In genomic region chr9:124666642-124667041, GRCh38 we compare ENCODE assay signal across 18 cellular contexts.
DNase-seq lines count a peak whose midpoint lies in the region; ATAC-seq, FAIRE-seq and TF ChIP-seq lines count a peak whose summit lies in the region.
"Had no signal": no experiment of that assay in that cellular context is flagged by ENCODE, and none has a peak within 500 bp of the region (broad histone marks: within the 10 kb centered on the region; RNA-seq: fewer than 3 reads in every experiment).

No MANE protein-coding gene starts in this region.

- H3K36me3 Mint-ChIP-seq in HFFc6 (ENCODE audit: low read depth): peaks cover 25% of the 10 kb centered on the region
- H3K36me3 Mint-ChIP-seq in nephron progenitor cell (ENCODE audit: low read depth): peaks cover 39% of the 10 kb centered on the region
- H3K36me3 Mint-ChIP-seq in stimulated activated memory B cell treated with anti-CD40 and anti-IgM and Interleukin-4, amounts not matched to agents 10 μg/mL and 1 μg/mL and 100 μg/mL, for 72 hours: no peaks in the 10 kb centered on the region

- FAIRE-seq in H54 (lab: Jason Lieb, UNC) (peak; percentile 69), GM12878 (lab: Jason Lieb, UNC) (no peak)
- FAIRE-seq: A204.1, D721Med, G401.6, GM12892 had no signal

- TF ChIP-seq POLR2A in H54 (IDR thresholded peaks at IDR 0.05; ENCODE audit: low read depth, low read length) (no peak), GM12878 (IDR thresholded peaks at IDR 0.05; ENCODE audit: low read depth, low read length) (no peak)

- H3K4me3 ChIP-seq in GM12878: no peak overlapping the region

- no peaks in the 10 kb centered on the region for H3K4me1 ChIP-seq in GM12878 (ENCODE audit: control insufficient read depth, insufficient read depth, low read length)

- SMC1A ChIA-PET in GM12878 (lab: Charles Lee; ENCODE audit: uncharacterized antibody, unreplicated experiment): interaction anchor here (0.8 to 1.3 kb wide), 4 partner anchors 9 to 49 kb away, joined by 3 to 7 read pairs (median 4); no protein-coding TSS in a partner anchor

- intact Hi-C loops in GM12878 (cut with micrococcal nuclease; ENCODE audit: unreplicated experiment): no loop called here

- BruUV-seq in GM12878 (replicated peaks; lab: Mats Ljungman, UMichigan): no TSS peak

- no peak overlapping the region for H2AFZ ChIP-seq in GM12878 (ENCODE audit: control insufficient read depth, low read depth, low read length)

- H3K4me1 Mint-ChIP-seq in HFFc6 (ENCODE audit: low read depth): peaks cover 64% of the 10 kb centered on the region
- peaks cover 50% of the 10 kb centered on the region for H3K4me1 Mint-ChIP-seq in nephron progenitor cell
- H3K4me1 Mint-ChIP-seq in stimulated activated memory B cell treated with anti-CD40 and anti-IgM and Interleukin-4, amounts not matched to agents 10 μg/mL and 1 μg/mL and 100 μg/mL, for 72 hours: no peaks in the 10 kb centered on the region
- H3K4me1 Mint-ChIP-seq: B cell had no signal

- H3K27ac ChIP-seq in GM12878 (ENCODE audit: control insufficient read depth, insufficient read depth): no peak overlapping the region

- H3K4me2 ChIP-seq in GM12878 (ENCODE audit: control insufficient read depth, insufficient read depth): 0 out of 2 replicates have a peak overlapping the region, but pooled peaks have one; percentile 9

- ATAC-seq in GM12878: no peak
- ATAC-seq in stimulated activated memory B cell treated with anti-CD40 and anti-IgM and Interleukin-4, amounts not matched to agents 10 μg/mL and 1 μg/mL and 100 μg/mL, for 72 hours: no peak

- H3K4me3 Mint-ChIP-seq in HFFc6: no peak overlapping the region
- H3K4me3 Mint-ChIP-seq in nephron progenitor cell: no peak overlapping the region
- no peak overlapping the region for H3K4me3 Mint-ChIP-seq in stimulated activated memory B cell treated with anti-CD40 and anti-IgM and Interleukin-4, amounts not matched to agents 10 μg/mL and 1 μg/mL and 100 μg/mL, for 72 hours
- H3K4me3 Mint-ChIP-seq: B cell; CD4-positive, alpha-beta T cell had no signal

- H3K27me3 ChIP-seq in GM12878 (replicated peaks in 1 of 2; ENCODE audit: control insufficient read depth in 2 of 2, insufficient read depth in 2 of 2, low read length in 1 of 2): no peaks in the 10 kb centered on the region

- no peak overlapping the region for H3K9ac ChIP-seq in GM12878 (ENCODE audit: control insufficient read depth, insufficient read depth, low read length)

- peaks cover 0 to 2% of the 10 kb centered on the region in 2 experiments; a peak in 1 of 4 replicates for H3K36me3 ChIP-seq in GM12878 (ENCODE audit: control insufficient read depth in 2 of 2, insufficient read depth in 2 of 2, low read length in 1 of 2)

- POLR2A ChIA-PET in GM12878 (lab: Charles Lee): interaction anchor here (0.9 kb wide), 1 partner anchor 12 kb away, joined by 3 read pairs; no protein-coding TSS in a partner anchor

- RAD21 ChIA-PET in GM12878 (lab: Charles Lee; ENCODE audit: unreplicated experiment): interaction anchor here (1.1 kb wide), 1 partner anchor 49 kb away, joined by 3 read pairs; no protein-coding TSS in a partner anchor

- CTCF ChIA-PET in GM12878 (lab: Yijun Ruan, JAX): interaction anchor here (0.6 to 1.2 kb wide), 4 partner anchors 27 to 187 kb away, joined by 3 to 5 read pairs (median 3); partner anchors contain the start of gene WDR38

- H3K27ac Mint-ChIP-seq in HFFc6 (peak overlapping the region; percentile 33; the same call in 1 of the 2 replicates), nephron progenitor cell (peak overlapping the region; percentile 86)
- H3K27ac Mint-ChIP-seq in stimulated activated memory B cell treated with anti-CD40 and anti-IgM and Interleukin-4, amounts not matched to agents 10 μg/mL and 1 μg/mL and 100 μg/mL, for 72 hours: no peak overlapping the region
- H3K27ac Mint-ChIP-seq: B cell; CD4-positive, alpha-beta T cell had no signal

- H3K9me3 Mint-ChIP-seq in HFFc6 (no peaks in the 10 kb centered on the region), nephron progenitor cell (no peaks in the 10 kb centered on the region)
- no peaks in the 10 kb centered on the region for H3K9me3 Mint-ChIP-seq in stimulated activated memory B cell treated with anti-CD40 and anti-IgM and Interleukin-4, amounts not matched to agents 10 μg/mL and 1 μg/mL and 100 μg/mL, for 72 hours
- H3K9me3 Mint-ChIP-seq: CD4-positive, alpha-beta T cell had no signal

- DNase-seq in H54 (ENCODE audit: insufficient read length, low spot score) (no peak), HFFc6 (no peak), GM12878 (ENCODE audit: low read depth, low spot score) (no peak), nephron progenitor cell (no peak), midbrain (lab: John Stamatoyannopoulos, UW) (no peak)
- no peak for DNase-seq in stimulated activated CD4-positive, alpha-beta T cell treated with anti-CD3 and anti-CD28 coated beads, Interleukin-1b, Interleukin-23, amount 100 ng/mL, for 48 hours
- no peak for DNase-seq in stimulated activated CD4-positive, alpha-beta T cell treated with anti-CD3 and anti-CD28 coated beads, Interleukin-2, amount 100 ng/mL, for 24 hours
- DNase-seq: C1 segment of cervical spinal cord; CD4-positive, alpha-beta T cell; DMS153; DMS79 treated with DMSO at 0.1 percent for 48 hours; EL had no signal

- WGBS in GM12878 (ENCODE audit: insufficient coverage, insufficient replicate concordance, low lambda C conversion rate, missing lambda C conversion rate): 91% methylated on average over 5 of the region's 5 CpGs

- no peak for TF ChIP-seq CTCF in HFFc6 (IDR thresholded peaks at IDR 0.05)
- TF ChIP-seq CTCF in GM12878 (IDR thresholded peaks at IDR 0.05 in 2 of 3, conservative IDR thresholded peaks at IDR 0.05 in 1 of 3; ENCODE audit: control insufficient read depth in 2 of 3, extremely low read depth in 1 of 3, insufficient read depth in 1 of 3, low read depth in 3 of 3, low read length in 3 of 3): no peak
- TF ChIP-seq CTCF in nephron progenitor cell (IDR thresholded peaks at IDR 0.05): no peak

- H3K79me2 ChIP-seq in GM12878 (ENCODE audit: control insufficient read depth, insufficient read depth, low read length): peaks cover 54% of the 10 kb centered on the region

- H3K9me3 ChIP-seq in GM12878 (replicated peaks; ENCODE audit: control insufficient read depth, insufficient read depth, low read length): no peaks in the 10 kb centered on the region; the same call in 2 of the 3 replicates

- TF ChIP-seq RAD21 in GM12878 (IDR thresholded peaks at IDR 0.05; ENCODE audit: insufficient read depth, low read depth, low read length): no peak

- H3K27me3 Mint-ChIP-seq in HFFc6 (ENCODE audit: insufficient read depth) (no peaks in the 10 kb centered on the region; the same call in 1 of the 2 replicates), nephron progenitor cell (ENCODE audit: low read depth, poor library complexity) (no peaks in the 10 kb centered on the region)
- H3K27me3 Mint-ChIP-seq in stimulated activated memory B cell treated with anti-CD40 and anti-IgM and Interleukin-4, amounts not matched to agents 10 μg/mL and 1 μg/mL and 100 μg/mL, for 72 hours: no peaks in the 10 kb centered on the region
- H3K27me3 Mint-ChIP-seq: B cell had no signal

- no peaks in the 10 kb centered on the region for H4K20me1 ChIP-seq in GM12878 (ENCODE audit: control insufficient read depth, insufficient read depth)

- in situ Hi-C loops in GM12878 (cut with MboI): no loop called here

- TF ChIP-seq EP300 in GM12878 (IDR thresholded peaks at IDR 0.05; ENCODE audit: borderline replicate concordance in 1 of 2, control insufficient read depth in 1 of 2, low read depth in 2 of 2, low read length in 2 of 2): no peak

TF ChIP-seq in GM12878, 131 proteins besides CTCF, POLR2A, EP300 and RAD21:
- TF ChIP-seq POLR2AphosphoS2 (IDR thresholded peaks at IDR 0.05; ENCODE audit: low read depth, low read length): no peak
TF ChIP-seq in GM12878: peak in this region for 0.
